Comparison of ENCODE assay signal across 8 cellular contexts in genomic region chr19:18865973-18866799, GRCh38. TPM values are rescaled to one million over a fixed set of nuclear protein-coding genes. Genes with fewer than 3 reads are reported as not detected.
DNase-seq lines count a peak whose midpoint lies in the region; ATAC-seq, FAIRE-seq and TF ChIP-seq lines count a peak whose summit lies in the region.

No MANE protein-coding gene starts in this region.

- intact Hi-C loops in activated naive CD4-positive, alpha-beta T cell treated with anti-CD3 and anti-CD28 coated beads for 36 hours (cut with micrococcal nuclease): no loop called here
- intact Hi-C loops in head of caudate nucleus (cut with DNase I) (no loop called here), posterior cingulate gyrus (cut with DNase I) (loop anchor here (2.0 kb wide), 1 partner anchor 53 kb away; the partner anchor contains the start of genes COPE and DDX49)

- no peak overlapping the region for H3K27ac Mint-ChIP-seq in activated naive CD4-positive, alpha-beta T cell treated with anti-CD3 and anti-CD28 coated beads for 36 hours

- no peak overlapping the region for H3K4me3 Mint-ChIP-seq in activated naive CD4-positive, alpha-beta T cell treated with anti-CD3 and anti-CD28 coated beads for 36 hours

- peaks cover 5% of the 10 kb centered on the region for H3K4me1 Mint-ChIP-seq in activated naive CD4-positive, alpha-beta T cell treated with anti-CD3 and anti-CD28 coated beads for 36 hours (ENCODE audit: low read depth)

- in situ Hi-C loops in SK-MEL-5 (cut with HindIII; ENCODE audit: low pct_unique_long_range_greater_than_20kb, low sequenced_read_pairs): no loop called here

- ATAC-seq in GM18498 (IDR thresholded peaks at IDR 0.05; ENCODE audit: unreplicated experiment) (no peak), GM21515 (IDR thresholded peaks at IDR 0.05; ENCODE audit: unreplicated experiment) (no peak)

- no peak for TF ChIP-seq POLR2A in H54 (IDR thresholded peaks at IDR 0.05; ENCODE audit: low read depth, low read length)

- peak; percentile 95 for DNase-seq in AG08396 (ENCODE audit: low spot score)
- peak; percentile 86 for DNase-seq in H54 (ENCODE audit: insufficient read length, low spot score)
- peak; percentile 52 for DNase-seq in SK-MEL-5 (ENCODE audit: low read depth, low spot score)
- peak; percentile 66 for DNase-seq in activated naive CD4-positive, alpha-beta T cell treated with anti-CD3 and anti-CD28 coated beads for 36 hours
- peak in 41 of 42 donors; percentile 45 to 89 (median 75) for DNase-seq in head of caudate nucleus
- peak in 8 of 10 donors; percentile 64 to 96 (median 73) for DNase-seq in posterior cingulate gyrus

- peaks cover 3% of the 10 kb centered on the region for H3K27me3 Mint-ChIP-seq in activated naive CD4-positive, alpha-beta T cell treated with anti-CD3 and anti-CD28 coated beads for 36 hours (ENCODE audit: low read depth)

- CTCF ChIA-PET in activated naive CD4-positive, alpha-beta T cell treated with anti-CD3 and anti-CD28 coated beads for 36 hours (lab: Charles Lee): interaction anchor here (1.0 to 1.5 kb wide), 6 partner anchors 16 to 418 kb away, joined by 3 to 4 read pairs (median 3); partner anchors contain the start of gene UPF1

- H3K9me3 Mint-ChIP-seq in activated naive CD4-positive, alpha-beta T cell treated with anti-CD3 and anti-CD28 coated beads for 36 hours: no peaks in the 10 kb centered on the region

- H3K36me3 Mint-ChIP-seq in activated naive CD4-positive, alpha-beta T cell treated with anti-CD3 and anti-CD28 coated beads for 36 hours (ENCODE audit: low read depth): peaks cover 33% of the 10 kb centered on the region

- no peak for FAIRE-seq in H54 (lab: Jason Lieb, UNC)

RNA-seq across cellular contexts. Expression of gene CERS1, which starts 29.8 kb away (rescaled TPM):
- total RNA-seq in SK-MEL-5 (2014; rRNA removed; shearing (Covaris generic)): 10.5 and 12.0 TPM in 2 replicates
- 21.0 and 22.7 TPM in 2 replicates for polyA plus RNA-seq in SK-MEL-5 (2015; cell fraction: cytosol; rRNA removed)
- polyA plus RNA-seq in SK-MEL-5 (2015; cell fraction: nucleus; rRNA removed): 11.9 and 18.9 TPM in 2 replicates
- not detected for total RNA-seq in activated naive CD4-positive, alpha-beta T cell treated with anti-CD3 and anti-CD28 coated beads for 36 hours

RNA-seq across cellular contexts. Expression of gene UPF1, which starts 34.4 kb away (rescaled TPM):
- 22.4 and 25.7 TPM in 2 replicates for total RNA-seq in SK-MEL-5 (2014; rRNA removed; shearing (Covaris generic))
- 41.6 and 47.1 TPM in 2 replicates for polyA plus RNA-seq in SK-MEL-5 (2015; cell fraction: cytosol; rRNA removed)
- polyA plus RNA-seq in SK-MEL-5 (2015; cell fraction: nucleus; rRNA removed): 45.4 and 47.9 TPM in 2 replicates
- 100 to 1,000 TPM in 1 of 2 experiments, 10 to 100 TPM in 1; 95.0 to 105 TPM for total RNA-seq in activated naive CD4-positive, alpha-beta T cell treated with anti-CD3 and anti-CD28 coated beads for 36 hours

RNA-seq across cellular contexts. Expression of gene COPE, which starts 53.0 kb away (rescaled TPM):
- 228 and 253 TPM in 2 replicates for total RNA-seq in SK-MEL-5 (2014; rRNA removed; shearing (Covaris generic))
- polyA plus RNA-seq in SK-MEL-5 (2015; cell fraction: cytosol; rRNA removed): 279 and 281 TPM in 2 replicates
- polyA plus RNA-seq in SK-MEL-5 (2015; cell fraction: nucleus; rRNA removed): 86.2 and 97.1 TPM in 2 replicates
- total RNA-seq in activated naive CD4-positive, alpha-beta T cell treated with anti-CD3 and anti-CD28 coated beads for 36 hours: 100 to 1,000 TPM; 199 to 200 TPM

RNA-seq across cellular contexts. Expression of gene DDX49, which starts 53.3 kb away (rescaled TPM):
- 47.2 and 51.4 TPM in 2 replicates for total RNA-seq in SK-MEL-5 (2014; rRNA removed; shearing (Covaris generic))
- 41.6 and 56.5 TPM in 2 replicates for polyA plus RNA-seq in SK-MEL-5 (2015; cell fraction: cytosol; rRNA removed)
- polyA plus RNA-seq in SK-MEL-5 (2015; cell fraction: nucleus; rRNA removed): 42.1 and 52.1 TPM in 2 replicates
- 10 to 100 TPM; 48.3 to 50.1 TPM for total RNA-seq in activated naive CD4-positive, alpha-beta T cell treated with anti-CD3 and anti-CD28 coated beads for 36 hours

Comparison
In these comparisons a context has a peak if more than half of its experiments do, and no peak if none do; other contexts are left out.
1. RNA of gene CERS1, which starts 29.8 kb away (total RNA-seq): 10.5 to 12.0 TPM in SK-MEL-5; not detected in activated naive CD4-positive, alpha-beta T cell treated with anti-CD3 and anti-CD28 coated beads for 36 hours; every median in the first group is over 10 times any median in the second.
2. Peak in every context shown above with its lines, with median percentiles within 50 percentile points of each other: DNase-seq.